In genomic region chr14:103332143-103332919, GRCh38 we compare ENCODE assay signal across 8 cellular contexts. TPM values are rescaled to one million over a fixed set of nuclear protein-coding genes. Genes with fewer than 3 reads are reported as not detected.
DNase-seq lines count a peak whose midpoint lies in the region; ATAC-seq lines count a peak whose summit lies in the region.

No MANE protein-coding gene starts in this region.

- peaks cover 12% of the 10 kb centered on the region for H3K79me1 ChIP-seq in mesendoderm (ENCODE audit: low read length)

- H2BK120ac ChIP-seq in mesendoderm (ENCODE audit: low read depth, low read length) = no peak overlapping the region

- peaks cover 3% of the 10 kb centered on the region for H3K4me1 ChIP-seq in mesendoderm (ENCODE audit: control insufficient read depth, low read depth, low read length)

- no peaks in the 10 kb centered on the region for H3K9me3 Mint-ChIP-seq in IgD-negative memory B cell
- no peaks in the 10 kb centered on the region for H3K9me3 Mint-ChIP-seq in activated naive CD8-positive, alpha-beta T cell (ENCODE audit: low read depth)

- DNase-seq in AML-193 (lab: John Stamatoyannopoulos, UW) = peak; percentile 42 to 52
- no peak for DNase-seq in mesendoderm
- no peak for DNase-seq in cerebellar nuclear complex (lab: John Stamatoyannopoulos, UW)
- DNase-seq in NCI-H2171 (lab: John Stamatoyannopoulos, UW) = no peak

- H4K5ac ChIP-seq in mesendoderm (ENCODE audit: low read length) = no peak overlapping the region

- H2BK15ac ChIP-seq in mesendoderm (replicated peaks; ENCODE audit: low read depth) = no peak overlapping the region

- H3K4me3 Mint-ChIP-seq in IgD-negative memory B cell = peak overlapping the region; percentile 60 to 94 (median 72)
- peak overlapping the region; percentile 78 for H3K4me3 Mint-ChIP-seq in activated naive CD8-positive, alpha-beta T cell

- H3K18ac ChIP-seq in mesendoderm (ENCODE audit: low read length) = no peak overlapping the region

- ATAC-seq in GM18867 (IDR thresholded peaks at IDR 0.05; ENCODE audit: unreplicated experiment) (no peak), GM21717 (IDR thresholded peaks at IDR 0.05; ENCODE audit: unreplicated experiment) (no peak)

- H3K4me2 ChIP-seq in mesendoderm (ENCODE audit: low read length) = no peak overlapping the region

- WGBS in mesendoderm (ENCODE audit: extremely low coverage, insufficient coverage, low lambda C conversion rate) = no CpG with 5 or more reads among the region's 9 CpGs

- peaks cover 2% of the 10 kb centered on the region for H3K27me3 Mint-ChIP-seq in IgD-negative memory B cell
- H3K27me3 Mint-ChIP-seq in activated naive CD8-positive, alpha-beta T cell = no peaks in the 10 kb centered on the region

- peaks cover 12 to 19% (median 13%) of the 10 kb centered on the region in 3 donors for H3K4me1 Mint-ChIP-seq in IgD-negative memory B cell
- H3K4me1 Mint-ChIP-seq in activated naive CD8-positive, alpha-beta T cell (ENCODE audit: low read depth) = peaks cover 36% of the 10 kb centered on the region

- no peak overlapping the region for H3K4ac ChIP-seq in mesendoderm (ENCODE audit: low read depth, low read length)

- H3K9ac ChIP-seq in mesendoderm (ENCODE audit: low read length) = peak overlapping the region; percentile 39

- peaks cover 9% of the 10 kb centered on the region for H3K36me3 ChIP-seq in mesendoderm (ENCODE audit: control insufficient read depth, insufficient read depth, low read length)

- H3K79me2 ChIP-seq in mesendoderm (ENCODE audit: control insufficient read depth, insufficient read depth, low read length) = peaks cover 24% of the 10 kb centered on the region

- H3K27me3 ChIP-seq in mesendoderm (ENCODE audit: insufficient read depth, low read length, poor library complexity) = no peaks in the 10 kb centered on the region

- no peak overlapping the region for H3K23ac ChIP-seq in mesendoderm (ENCODE audit: low read length)

- no peak overlapping the region for H4K8ac ChIP-seq in mesendoderm (ENCODE audit: low read depth, low read length)

- H3K27ac Mint-ChIP-seq in IgD-negative memory B cell = peak overlapping the region in 1 of 3 donors; percentile 97
- peak overlapping the region; percentile 83 for H3K27ac Mint-ChIP-seq in activated naive CD8-positive, alpha-beta T cell

- no peak overlapping the region for H3K56ac ChIP-seq in mesendoderm (ENCODE audit: low read length)

- no peak overlapping the region for H2BK5ac ChIP-seq in mesendoderm (ENCODE audit: low read length)

- no peak overlapping the region for H3K4me3 ChIP-seq in mesendoderm (ENCODE audit: low read length)

- H3K27ac ChIP-seq in mesendoderm (ENCODE audit: low read depth, low read length) = no peak overlapping the region

- H3K36me3 Mint-ChIP-seq in IgD-negative memory B cell = no peaks in the 10 kb centered on the region
- peaks cover 14% of the 10 kb centered on the region for H3K36me3 Mint-ChIP-seq in activated naive CD8-positive, alpha-beta T cell

- H2AK5ac ChIP-seq in mesendoderm (ENCODE audit: low read length) = no peak overlapping the region

RNA-seq across cellular contexts. Expression of gene EIF5, which starts 1.7 kb away (rescaled TPM):
- 372 TPM for polyA plus RNA-seq in IgD-negative memory B cell
- 542 TPM for polyA plus RNA-seq in mesendoderm (2013, experiment 1 of 2)
- 540 TPM for polyA plus RNA-seq in mesendoderm (2013, experiment 2 of 2)

RNA-seq across cellular contexts. Expression of gene MARK3, which starts 52.9 kb away (rescaled TPM):
- 40.3 TPM for polyA plus RNA-seq in IgD-negative memory B cell
- polyA plus RNA-seq in mesendoderm (2013, experiment 1 of 2) = 53.0 TPM
- polyA plus RNA-seq in mesendoderm (2013, experiment 2 of 2) = 51.9 TPM

Comparison
In these comparisons a context has a peak if more than half of its experiments do, and no peak if none do; other contexts are left out.
1. DNase-seq: peak in AML-193 (2 of 2); none in mesendoderm (single experiment), cerebellar nuclear complex (0 of 2) and NCI-H2171 (single experiment).